Comparison of ENCODE assay signal across 27 cellular contexts in the genomic region with DNA sequence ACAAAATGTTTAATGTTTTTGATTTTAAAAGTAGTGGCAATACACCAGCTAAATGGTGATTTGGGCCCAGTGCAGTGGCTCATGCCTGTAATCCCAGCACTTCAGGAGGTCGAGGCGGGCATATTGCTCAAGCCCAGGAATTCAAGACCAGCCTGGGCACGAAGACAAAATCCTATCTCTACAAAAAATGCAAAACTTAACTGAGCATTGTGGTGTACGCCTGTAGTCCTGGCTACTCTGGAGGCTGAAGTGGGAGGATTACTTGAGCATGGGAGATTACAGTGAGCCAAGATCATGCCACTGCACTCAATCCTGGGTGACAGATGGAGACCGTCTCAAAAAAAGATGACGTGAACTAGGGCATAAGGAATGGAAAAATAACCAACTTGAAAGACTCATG. TPM values are rescaled to one million over a fixed set of nuclear protein-coding genes. Genes with fewer than 3 reads are reported as not detected.
A peak's percentile ranks its signal among the peaks of the same experiment; 100 is the strongest.
DNase-seq lines count a peak whose midpoint lies in the region; ATAC-seq and TF ChIP-seq lines count a peak whose summit lies in the region.
"Had no signal": no experiment of that assay in that cellular context is flagged by ENCODE, and none has a peak within 500 bp of the region (broad histone marks: within the 10 kb centered on the region; RNA-seq: fewer than 3 reads in every experiment).

No MANE protein-coding gene starts in this region.

- H3K9me3 Mint-ChIP-seq in natural killer cell treated with Interleukin-12 subunit alpha and Interleukin-12 subunit beta and Interleukin-15 and Interleukin-18, amount 100 ng/mL, for 72 hours, result no peaks in the 10 kb centered on the region
- H3K9me3 Mint-ChIP-seq in natural killer cell, result no peaks in the 10 kb centered on the region
- H3K9me3 Mint-ChIP-seq: activated CD4-positive, alpha-beta memory T cell treated with anti-CD3 and anti-CD28 coated beads for 36 hours; CD8-positive, alpha-beta T cell; mesothelial cell of epicardium; naive thymus-derived CD4-positive, alpha-beta T cell; stimulated activated memory B cell treated with anti-CD40 and anti-IgM and Interleukin-4, amounts not matched to agents 10 μg/mL and 1 μg/mL and 100 μg/mL, for 72 hours; T-helper 2 cell treated with Interferon-gamma antibody and Interleukin-4, amounts not matched to agents 5 μg/mL and 100 μg/mL, for 36 hours had no signal

- no peaks in the 10 kb centered on the region for H3K9me2 ChIP-seq in PC-9 (ENCODE audit: insufficient read depth)

- no peak for DNase-seq in natural killer cell treated with Interleukin-12 subunit alpha and Interleukin-12 subunit beta and Interleukin-15 and Interleukin-18, amount 100 ng/mL, for 72 hours (ENCODE audit: low spot score)
- no peak for DNase-seq in natural killer cell
- no peak for DNase-seq in RWPE2 (ENCODE audit: low spot score)
- DNase-seq in fibroblast of gingiva (ENCODE audit: low read depth), result peak; percentile 33
- no peak for DNase-seq in NCI-H69 (lab: John Stamatoyannopoulos, UW)
- no peak for DNase-seq in AG20443 (ENCODE audit: low spot score)
- no peak for DNase-seq in PC-9
- DNase-seq: activated CD4-positive, alpha-beta memory T cell treated with anti-CD3 and anti-CD28 coated beads for 36 hours; activated CD4-positive, CD25-positive, alpha-beta regulatory T cell; amygdala; CD8-positive, alpha-beta T cell; gastrocnemius medialis; hippocampal formation; left lung; MG63; NCI-H1417 treated with DMSO at 0.1 percent for 48 hours; NCI-H2107; NCI-H526; retina had no signal

- no peak overlapping the region for H3K4me3 Mint-ChIP-seq in natural killer cell treated with Interleukin-12 subunit alpha and Interleukin-12 subunit beta and Interleukin-15 and Interleukin-18, amount 100 ng/mL, for 72 hours
- no peak overlapping the region for H3K4me3 Mint-ChIP-seq in natural killer cell
- H3K4me3 Mint-ChIP-seq: activated CD4-positive, alpha-beta memory T cell treated with anti-CD3 and anti-CD28 coated beads for 36 hours; CD8-positive, alpha-beta T cell; mesothelial cell of epicardium; naive thymus-derived CD4-positive, alpha-beta T cell; stimulated activated memory B cell treated with anti-CD40 and anti-IgM and Interleukin-4, amounts not matched to agents 10 μg/mL and 1 μg/mL and 100 μg/mL, for 72 hours; T-helper 2 cell treated with Interferon-gamma antibody and Interleukin-4, amounts not matched to agents 5 μg/mL and 100 μg/mL, for 36 hours had no signal

- H3K9me3 ChIP-seq in RWPE2 (ENCODE audit: severe bottlenecking) (no peaks in the 10 kb centered on the region), PC-9 (ENCODE audit: insufficient read depth, low read depth) (no peaks in the 10 kb centered on the region)
- H3K9me3 ChIP-seq: esophagus muscularis mucosa, gastrocnemius medialis, left lung, MG63, suprapubic skin had no signal

- peaks cover 28% of the 10 kb centered on the region for H4K20me1 ChIP-seq in PC-9 (ENCODE audit: insufficient read depth)

- TF ChIP-seq CTCF in natural killer cell (IDR thresholded peaks at IDR 0.05) (no peak), RWPE2 (IDR thresholded peaks at IDR 0.05; ENCODE audit: poor library complexity, severe bottlenecking) (no peak), PC-9 (conservative IDR thresholded peaks at IDR 0.05) (no peak)

- peak overlapping the region; percentile 10 for H3K27ac ChIP-seq in RWPE2 (ENCODE audit: poor library complexity, severe bottlenecking)
- H3K27ac ChIP-seq in PC-9, result no peak overlapping the region; the same call in 1 of the 2 replicates
- H3K27ac ChIP-seq: coronary artery, esophagus muscularis mucosa, gastrocnemius medialis, left lung, suprapubic skin had no signal

- H3K4me3 ChIP-seq in RWPE2 (ENCODE audit: severe bottlenecking), result no peak overlapping the region
- H3K4me3 ChIP-seq in PC-9, result no peak overlapping the region
- H3K4me3 ChIP-seq: coronary artery, esophagus muscularis mucosa, gastrocnemius medialis, left lung, MG63, suprapubic skin had no signal

- POLR2A ChIA-PET in PC-9 (lab: Charles Lee; ENCODE audit: unreplicated experiment), result no interaction called here

- no peak for ATAC-seq in natural killer cell treated with Interleukin-12 subunit alpha and Interleukin-12 subunit beta and Interleukin-15 and Interleukin-18, amount 100 ng/mL, for 72 hours
- no peak for ATAC-seq in natural killer cell
- no peak for ATAC-seq in RWPE2 (ENCODE audit: low read depth)
- ATAC-seq: CD8-positive, alpha-beta T cell; gastrocnemius medialis; left lung; naive thymus-derived CD4-positive, alpha-beta T cell; SK-N-SH treated with all-trans-retinoic acid at 6 μM for 48 hours; stimulated activated memory B cell treated with anti-CD40 and anti-IgM and Interleukin-4, amounts not matched to agents 10 μg/mL and 1 μg/mL and 100 μg/mL, for 72 hours had no signal

- CTCF ChIA-PET in PC-9 (lab: Charles Lee), result no interaction called here

- H3K36me3 ChIP-seq in RWPE2 (ENCODE audit: low read depth) (peaks cover 70% of the 10 kb centered on the region), PC-9 (ENCODE audit: low read depth) (peaks cover 24% of the 10 kb centered on the region; the same call in 1 of the 2 replicates)

- H3K27ac Mint-ChIP-seq in natural killer cell treated with Interleukin-12 subunit alpha and Interleukin-12 subunit beta and Interleukin-15 and Interleukin-18, amount 100 ng/mL, for 72 hours, result peak overlapping the region; percentile 38 to 83
- peak overlapping the region in 1 of 2 donors; percentile 31 for H3K27ac Mint-ChIP-seq in natural killer cell
- H3K27ac Mint-ChIP-seq: activated CD4-positive, alpha-beta memory T cell treated with anti-CD3 and anti-CD28 coated beads for 36 hours; CD8-positive, alpha-beta T cell; mesothelial cell of epicardium; stimulated activated memory B cell treated with anti-CD40 and anti-IgM and Interleukin-4, amounts not matched to agents 10 μg/mL and 1 μg/mL and 100 μg/mL, for 72 hours had no signal

- H3K79me2 ChIP-seq in PC-9 (ENCODE audit: low read depth), result peaks cover 37% of the 10 kb centered on the region

- H3K27me3 Mint-ChIP-seq in natural killer cell treated with Interleukin-12 subunit alpha and Interleukin-12 subunit beta and Interleukin-15 and Interleukin-18, amount 100 ng/mL, for 72 hours, result no peaks in the 10 kb centered on the region
- H3K27me3 Mint-ChIP-seq in natural killer cell (ENCODE audit: low read depth in 2 of 2), result no peaks in the 10 kb centered on the region
- H3K27me3 Mint-ChIP-seq: activated CD4-positive, alpha-beta memory T cell treated with anti-CD3 and anti-CD28 coated beads for 36 hours; naive thymus-derived CD4-positive, alpha-beta T cell; stimulated activated memory B cell treated with anti-CD40 and anti-IgM and Interleukin-4, amounts not matched to agents 10 μg/mL and 1 μg/mL and 100 μg/mL, for 72 hours had no signal

- H3K36me3 Mint-ChIP-seq in natural killer cell treated with Interleukin-12 subunit alpha and Interleukin-12 subunit beta and Interleukin-15 and Interleukin-18, amount 100 ng/mL, for 72 hours, result peaks cover 13% of the 10 kb centered on the region
- H3K36me3 Mint-ChIP-seq in natural killer cell, result peaks cover 12% of the 10 kb centered on the region

- H3K4me1 ChIP-seq in RWPE2 (ENCODE audit: insufficient read depth, poor library complexity, severe bottlenecking) (peaks cover 16% of the 10 kb centered on the region), PC-9 (replicated peaks; ENCODE audit: insufficient read depth) (peaks cover 23% of the 10 kb centered on the region)

- BruUV-seq in PC-9 (replicated peaks; lab: Mats Ljungman, UMichigan), result no TSS peak

- H3F3A ChIP-seq in PC-9 (ENCODE audit: insufficient read depth, low read depth), result peaks cover 41% of the 10 kb centered on the region

- no peak overlapping the region for H3K4me2 ChIP-seq in PC-9

- H3K4me1 Mint-ChIP-seq in natural killer cell treated with Interleukin-12 subunit alpha and Interleukin-12 subunit beta and Interleukin-15 and Interleukin-18, amount 100 ng/mL, for 72 hours (ENCODE audit: low read depth in 2 of 2), result peaks cover 17 to 19% of the 10 kb centered on the region in 2 donors
- H3K4me1 Mint-ChIP-seq in natural killer cell, result peaks cover 17 to 24% of the 10 kb centered on the region in 2 donors

- intact Hi-C loops in natural killer cell (cut with micrococcal nuclease), result no loop called here
- intact Hi-C loops in PC-9 (cut with micrococcal nuclease; ENCODE audit: unreplicated experiment), result no loop called here

- H2AFZ ChIP-seq in PC-9, result no peak overlapping the region

- H3K27me3 ChIP-seq in RWPE2 (ENCODE audit: insufficient read depth, poor library complexity, severe bottlenecking) (no peaks in the 10 kb centered on the region), PC-9 (ENCODE audit: insufficient read depth, low read depth) (no peaks in the 10 kb centered on the region)
- H3K27me3 ChIP-seq: esophagus muscularis mucosa, gastrocnemius medialis, left lung, MG63, suprapubic skin had no signal

RNA-seq across cellular contexts. Expression of gene RPL36AL, which starts 4.7 kb away (rescaled TPM):
- 100 to 1,000 TPM; 186 to 188 TPM for total RNA-seq in natural killer cell treated with Interleukin-12 subunit alpha and Interleukin-12 subunit beta and Interleukin-15 and Interleukin-18, amount 100 ng/mL, for 72 hours
- total RNA-seq in natural killer cell, result 100 to 1,000 TPM; 126 to 166 (median 150) TPM
- 120 and 151 TPM in 2 replicates for total RNA-seq in PC-9 (2021)

RNA-seq across cellular contexts. Expression of gene MGAT2, which starts 4.8 kb away (rescaled TPM):
- 10 to 100 TPM; 76.3 to 93.6 TPM for total RNA-seq in natural killer cell treated with Interleukin-12 subunit alpha and Interleukin-12 subunit beta and Interleukin-15 and Interleukin-18, amount 100 ng/mL, for 72 hours
- total RNA-seq in natural killer cell (10 to 100 TPM; 29.9 to 34.8 (median 33.8) TPM), PC-9 (2021) (18.9 and 22.0 TPM in 2 replicates)

RNA-seq across cellular contexts. Expression of gene LRR1, which starts 17.0 kb away (rescaled TPM):
- 10 to 100 TPM; 28.7 to 48.4 TPM for total RNA-seq in natural killer cell treated with Interleukin-12 subunit alpha and Interleukin-12 subunit beta and Interleukin-15 and Interleukin-18, amount 100 ng/mL, for 72 hours
- total RNA-seq in natural killer cell (10 to 100 TPM in 1 of 3 donors, 1 to 10 TPM in 2; 8.1 to 11.7 (median 8.7) TPM), PC-9 (2021) (16.1 and 19.0 TPM in 2 replicates)

RNA-seq across cellular contexts. Expression of gene DNAAF2, which starts 19.3 kb away (rescaled TPM):
- total RNA-seq in natural killer cell treated with Interleukin-12 subunit alpha and Interleukin-12 subunit beta and Interleukin-15 and Interleukin-18, amount 100 ng/mL, for 72 hours, result 10 to 100 TPM in 1 of 2 donors, 1 to 10 TPM in 1; 6.2 to 11.9 TPM
- 10 to 100 TPM; 10.5 to 16.2 (median 11.4) TPM for total RNA-seq in natural killer cell
- 8.2 and 9.5 TPM in 2 replicates for total RNA-seq in PC-9 (2021)

RNA-seq across cellular contexts. Expression of gene RPS29, which starts 29.6 kb away (rescaled TPM):
- 1,000 to 10,000 TPM in 1 of 2 donors, 100 to 1,000 TPM in 1; 518 to 1,286 TPM for total RNA-seq in natural killer cell treated with Interleukin-12 subunit alpha and Interleukin-12 subunit beta and Interleukin-15 and Interleukin-18, amount 100 ng/mL, for 72 hours
- total RNA-seq in natural killer cell (1,000 to 10,000 TPM; 1,124 to 1,711 (median 1,654) TPM), PC-9 (2021) (1,018 and 1,294 TPM in 2 replicates)
